8 cellular contexts compared by ENCODE assay signal in genomic region chr4:145956288-145956890, GRCh38. TPM values are rescaled to one million over a fixed set of nuclear protein-coding genes. Genes with fewer than 3 reads are reported as not detected.
DNase-seq lines count a peak whose midpoint lies in the region; ATAC-seq lines count a peak whose summit lies in the region.

No MANE protein-coding gene starts in this region.

- peak; percentile 25 for DNase-seq in NCI-H2227 (lab: John Stamatoyannopoulos, UW; ENCODE audit: unreplicated experiment)
- DNase-seq in NCI-H2227 treated with DMSO at 0.1 percent for 48 hours (lab: John Stamatoyannopoulos, UW), result no peak
- peak; percentile 53 for DNase-seq in GM23248
- peak; percentile 11 for DNase-seq in NCI-H446 treated with DMSO at 0.1 percent for 48 hours (lab: John Stamatoyannopoulos, UW)
- peak; percentile 73 for DNase-seq in adipocyte (ENCODE audit: low read depth)
- DNase-seq in kidney glomerular epithelial cell (lab: John Stamatoyannopoulos, UW), result peak; percentile 48
- peak; percentile 51 for DNase-seq in superior temporal gyrus (ENCODE audit: extremely low spot score)

- H3K27me3 ChIP-seq in GM23248 (replicated peaks; ENCODE audit: insufficient read depth), result no peaks in the 10 kb centered on the region
- H3K27me3 ChIP-seq in adipocyte (replicated peaks; ENCODE audit: control insufficient read depth, insufficient read depth, low read length), result no peaks in the 10 kb centered on the region

- H3K9me2 ChIP-seq in GM23248 (ENCODE audit: insufficient read depth), result no peaks in the 10 kb centered on the region

- H3K27ac ChIP-seq in GM23248, result no peak overlapping the region

- H3K9ac ChIP-seq in GM23248, result no peak overlapping the region
- no peak overlapping the region for H3K9ac ChIP-seq in adipocyte (ENCODE audit: low read length)

- no peak for ATAC-seq in HG02973 (IDR thresholded peaks at IDR 0.05; ENCODE audit: unreplicated experiment)

- H3K36me3 ChIP-seq in GM23248 (ENCODE audit: low read depth) (no peaks in the 10 kb centered on the region), adipocyte (ENCODE audit: control insufficient read depth, insufficient read depth, low read length, severe bottlenecking) (no peaks in the 10 kb centered on the region)

- in situ Hi-C loops in GM23248 (cut with MboI), result no loop called here

- WGBS in GM23248 (ENCODE audit: low coverage in 1 of 2, low lambda C conversion rate in 2 of 2, missing lambda C conversion rate in 2 of 2), 2 experiments, result 64 to 73% methylated on average over 3 of the region's 3 CpGs

- H3K4me1 ChIP-seq in GM23248 (ENCODE audit: insufficient read depth) (peaks cover 15% of the 10 kb centered on the region), adipocyte (ENCODE audit: control insufficient read depth, insufficient read depth, low read length) (peaks cover 3% of the 10 kb centered on the region)

- no peak overlapping the region for H3K4me3 ChIP-seq in GM23248
- H3K4me3 ChIP-seq in adipocyte (ENCODE audit: low read length), result no peak overlapping the region

- H2AFZ ChIP-seq in GM23248, result no peak overlapping the region

- peaks cover 22% of the 10 kb centered on the region; the same call in 1 of the 2 replicates for H3F3A ChIP-seq in GM23248 (ENCODE audit: insufficient read depth)

- H3K79me2 ChIP-seq in GM23248 (ENCODE audit: insufficient read depth), result no peaks in the 10 kb centered on the region

- no peak overlapping the region for H3K4me2 ChIP-seq in GM23248 (ENCODE audit: unreplicated experiment)

- H4K20me1 ChIP-seq in GM23248 (ENCODE audit: insufficient read depth), result no peaks in the 10 kb centered on the region

- H3K9me3 ChIP-seq in GM23248 (ENCODE audit: low read depth), result no peaks in the 10 kb centered on the region
- peaks cover 4% of the 10 kb centered on the region for H3K9me3 ChIP-seq in adipocyte (ENCODE audit: control insufficient read depth, low read length)

RNA-seq across cellular contexts. Expression of gene ZNF827, which starts 17.8 kb away (rescaled TPM):
- 10.1 and 16.8 TPM in 2 replicates for total RNA-seq in GM23248 (2014; rRNA removed; shearing (Covaris generic))
- 4.6 and 5.0 TPM in 2 replicates for polyA plus RNA-seq in GM23248 (2016; fragmentation: Nextera tagmentation; extraction: Ambion mirVana)
